Comparison of ENCODE assay signal across 10 cellular contexts in the genomic region with DNA sequence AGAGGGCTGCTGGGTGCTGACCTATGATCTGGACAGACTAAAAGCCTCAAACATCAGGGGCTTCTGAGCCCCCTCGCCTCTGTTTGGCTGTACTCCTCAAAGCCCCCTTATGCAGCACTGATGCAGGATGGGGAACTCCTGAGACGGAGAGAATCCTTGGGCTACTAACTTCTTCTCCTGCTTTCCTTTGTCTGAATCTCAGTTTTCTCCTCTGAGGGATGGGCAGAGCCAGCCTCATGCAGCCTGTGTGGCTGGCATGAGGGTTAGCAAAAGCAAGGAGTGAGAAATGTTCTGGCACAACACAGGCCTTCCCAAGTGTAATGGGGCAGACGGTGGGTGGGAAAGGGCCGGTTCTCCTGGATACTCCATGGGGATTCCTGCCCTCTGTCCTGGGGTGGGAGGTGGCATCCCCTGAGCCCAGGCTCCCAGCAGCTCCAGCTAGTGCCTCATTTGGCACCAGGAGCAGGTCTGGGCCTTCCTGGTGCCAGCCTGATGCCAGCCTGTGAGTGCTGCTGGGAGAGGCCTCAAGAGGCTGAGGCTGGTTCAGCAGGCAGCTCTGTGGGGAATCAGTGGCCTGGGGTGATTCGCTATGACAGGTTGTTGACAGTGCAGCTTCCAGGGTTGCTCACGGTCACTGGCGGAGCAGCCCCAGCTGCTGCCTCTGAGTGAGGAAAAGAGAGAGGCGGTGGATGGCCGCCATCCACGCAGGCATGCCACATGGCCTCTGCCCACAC. TPM values are rescaled to one million over a fixed set of nuclear protein-coding genes. Genes with fewer than 3 reads are reported as not detected.
DNase-seq lines count a peak whose midpoint lies in the region; ATAC-seq and TF ChIP-seq lines count a peak whose summit lies in the region.
"Had no signal": no experiment of that assay in that cellular context is flagged by ENCODE, and none has a peak within 500 bp of the region (broad histone marks: within the 10 kb centered on the region; RNA-seq: fewer than 3 reads in every experiment).

No MANE protein-coding gene starts in this region.

- peak overlapping the region; percentile 82 for H3K27ac Mint-ChIP-seq in progenitor cell of endocrine pancreas

- no peaks in the 10 kb centered on the region for H3K36me3 ChIP-seq in suprapubic skin
- H3K36me3 ChIP-seq: colonic mucosa had no signal

- no peaks in the 10 kb centered on the region for H3K9me3 ChIP-seq in suprapubic skin
- H3K9me3 ChIP-seq: colonic mucosa had no signal

- no peak overlapping the region for H3K4me3 ChIP-seq in fibroblast of the aortic adventitia (ENCODE audit: low read depth, low read length)
- H3K4me3 ChIP-seq in suprapubic skin, result no peak overlapping the region
- H3K4me3 ChIP-seq: colonic mucosa had no signal

- no peak for TF ChIP-seq EP300 in suprapubic skin (IDR thresholded peaks at IDR 0.05)

- H3K36me3 Mint-ChIP-seq in progenitor cell of endocrine pancreas (ENCODE audit: insufficient read depth), result no peaks in the 10 kb centered on the region

- H3K4me3 Mint-ChIP-seq in progenitor cell of endocrine pancreas (ENCODE audit: low read depth), result no peak overlapping the region

- ATAC-seq in GM19395 (IDR thresholded peaks at IDR 0.05; ENCODE audit: unreplicated experiment) (no peak), GM19035 (IDR thresholded peaks at IDR 0.05; ENCODE audit: unreplicated experiment) (no peak)

- H3K4me1 ChIP-seq in suprapubic skin, result peaks cover 16% of the 10 kb centered on the region
- H3K4me1 ChIP-seq: colonic mucosa had no signal

- no peaks in the 10 kb centered on the region for H3K9me3 Mint-ChIP-seq in progenitor cell of endocrine pancreas (ENCODE audit: low read depth)

- H3K27ac ChIP-seq in suprapubic skin, result no peak overlapping the region
- H3K27ac ChIP-seq: colonic mucosa had no signal

- WGBS in suprapubic skin, result 89% methylated on average over 5 of the region's 10 CpGs

- no peaks in the 10 kb centered on the region for H3K27me3 ChIP-seq in suprapubic skin
- H3K27me3 ChIP-seq: colonic mucosa had no signal

- DNase-seq in Daoy (ENCODE audit: low read depth), result peak; percentile 23
- peak; percentile 46 for DNase-seq in NCI-H1694 treated with DMSO at 0.1 percent for 48 hours (lab: John Stamatoyannopoulos, UW)
- peak; percentile 24 for DNase-seq in fibroblast of the aortic adventitia (ENCODE audit: low read depth)
- DNase-seq in progenitor cell of endocrine pancreas (ENCODE audit: low spot score, unreplicated experiment), result no peak
- no peak for DNase-seq in Kasumi-1 (lab: John Stamatoyannopoulos, UW)
- no peak for DNase-seq in suprapubic skin (ENCODE audit: low spot score in 2 of 2)
- DNase-seq: colonic mucosa, KG1 had no signal

- TF ChIP-seq POLR2A in suprapubic skin (IDR thresholded peaks at IDR 0.05), result no peak

- peaks cover 21% of the 10 kb centered on the region for H3K27me3 Mint-ChIP-seq in progenitor cell of endocrine pancreas

- TF ChIP-seq CTCF in fibroblast of the aortic adventitia (IDR thresholded peaks at IDR 0.05; ENCODE audit: insufficient read depth, low read length), result no peak
- TF ChIP-seq CTCF in progenitor cell of endocrine pancreas (IDR thresholded peaks at IDR 0.05; ENCODE audit: unreplicated experiment), result no peak
- TF ChIP-seq CTCF in suprapubic skin (IDR thresholded peaks at IDR 0.05), result no peak

- peaks cover 6% of the 10 kb centered on the region for H3K4me1 Mint-ChIP-seq in progenitor cell of endocrine pancreas (ENCODE audit: low read depth)

RNA-seq across cellular contexts. Expression of a gene that starts 4.0 kb away (rescaled TPM):
- total RNA-seq in Daoy (2014; rRNA removed; shearing (Covaris generic)), result 56.7 and 73.6 TPM in 2 replicates
- total RNA-seq in fibroblast of the aortic adventitia (ENCODE audit: low replicate concordance) (34.0 and 49.7 TPM in 2 replicates), progenitor cell of endocrine pancreas (104 and 109 TPM in 2 replicates), suprapubic skin (10 to 100 TPM; 53.1 to 62.0 (median 56.2) TPM)

Comparison
In these comparisons a context has a peak if more than half of its experiments do, and no peak if none do; other contexts are left out.
1. DNase-seq: peak in Daoy (single experiment), NCI-H1694 treated with DMSO at 0.1 percent for 48 hours (single experiment) and fibroblast of the aortic adventitia (single experiment); none in progenitor cell of endocrine pancreas (single experiment), Kasumi-1 (0 of 2) and suprapubic skin (0 of 2).